Comparison of ENCODE assay signal across 8 cellular contexts in genomic region chr14:64387738-64388532, GRCh38. TPM values are rescaled to one million over a fixed set of nuclear protein-coding genes. Genes with fewer than 3 reads are reported as not detected.
A peak's percentile ranks its signal among the peaks of the same experiment; 100 is the strongest.
DNase-seq lines count a peak whose midpoint lies in the region; ATAC-seq lines count a peak whose summit lies in the region.

MTHFD1 (plus strand) TSS chr14:64388353; CDS start chr14:64388428, 75 bp downstream.

- peaks cover 37% of the 10 kb centered on the region for H3K36me3 Mint-ChIP-seq in dendritic cell treated with granulocyte-macrophage colony-stimulating factor and Interleukin-4, amounts not matched to agents 40 ng/mL and 50 ng/mL, for 4 days (ENCODE audit: low read depth)

- ATAC-seq in GM19372 (IDR thresholded peaks at IDR 0.05; ENCODE audit: low read depth, unreplicated experiment) (peak; percentile 80), HG03558 (IDR thresholded peaks at IDR 0.05; ENCODE audit: extremely low read depth, unreplicated experiment) (peak; percentile 57), left lobe of liver (peak; percentile 81)

- H3K9me3 Mint-ChIP-seq in dendritic cell treated with granulocyte-macrophage colony-stimulating factor and Interleukin-4, amounts not matched to agents 40 ng/mL and 50 ng/mL, for 4 days: no peaks in the 10 kb centered on the region

- H3K4me1 Mint-ChIP-seq in dendritic cell treated with granulocyte-macrophage colony-stimulating factor and Interleukin-4, amounts not matched to agents 40 ng/mL and 50 ng/mL, for 4 days (ENCODE audit: low read depth): peaks cover 35% of the 10 kb centered on the region

- DNase-seq in C1 segment of cervical spinal cord (lab: John Stamatoyannopoulos, UW) (peak; percentile 85 to 99 (median 96)), NCI-H748 treated with DMSO at 0.1 percent for 48 hours (lab: John Stamatoyannopoulos, UW) (peak; percentile 98), left lobe of liver (ENCODE audit: low spot score) (peak; percentile 99)
- DNase-seq in activated CD4-positive, alpha-beta T cell treated with anti-CD3 and anti-CD28 coated beads, Interleukin-2, amount 50 U/mL, for 24 hours (ENCODE audit: low read depth in 1 of 2, low spot score in 1 of 2): peak; percentile 92 to 96
- peak; percentile 95 for DNase-seq in stimulated activated CD4-positive, alpha-beta T cell treated with anti-CD3 and anti-CD28 coated beads, Interleukin-2, amount 100 ng/mL, for 4 hours (ENCODE audit: low read depth)

- no peaks in the 10 kb centered on the region for H3K27me3 Mint-ChIP-seq in dendritic cell treated with granulocyte-macrophage colony-stimulating factor and Interleukin-4, amounts not matched to agents 40 ng/mL and 50 ng/mL, for 4 days

- intact Hi-C loops in dendritic cell treated with granulocyte-macrophage colony-stimulating factor and Interleukin-4, amounts not matched to agents 40 ng/mL and 50 ng/mL, for 4 days (cut with micrococcal nuclease): loop anchor here (1.0 to 5.0 kb wide), 4 partner anchors 50 to 152 kb away; partner anchors contain the start of genes AKAP5, HSPA2 and ZBTB1

- peak within 1 kb of the TSS; percentile 88 for H3K4me3 Mint-ChIP-seq in dendritic cell treated with granulocyte-macrophage colony-stimulating factor and Interleukin-4, amounts not matched to agents 40 ng/mL and 50 ng/mL, for 4 days

- peak within 1 kb of the TSS; percentile 89 for H3K27ac Mint-ChIP-seq in dendritic cell treated with granulocyte-macrophage colony-stimulating factor and Interleukin-4, amounts not matched to agents 40 ng/mL and 50 ng/mL, for 4 days

RNA-seq across cellular contexts. Expression of gene MTHFD1, which starts in this region (rescaled TPM):
- total RNA-seq in left lobe of liver: 238 TPM

Comparison
In these comparisons a context has a peak if more than half of its experiments do, and no peak if none do; other contexts are left out.
1. Peak in every context shown above with its lines: DNase-seq and ATAC-seq.